In the genomic region with DNA sequence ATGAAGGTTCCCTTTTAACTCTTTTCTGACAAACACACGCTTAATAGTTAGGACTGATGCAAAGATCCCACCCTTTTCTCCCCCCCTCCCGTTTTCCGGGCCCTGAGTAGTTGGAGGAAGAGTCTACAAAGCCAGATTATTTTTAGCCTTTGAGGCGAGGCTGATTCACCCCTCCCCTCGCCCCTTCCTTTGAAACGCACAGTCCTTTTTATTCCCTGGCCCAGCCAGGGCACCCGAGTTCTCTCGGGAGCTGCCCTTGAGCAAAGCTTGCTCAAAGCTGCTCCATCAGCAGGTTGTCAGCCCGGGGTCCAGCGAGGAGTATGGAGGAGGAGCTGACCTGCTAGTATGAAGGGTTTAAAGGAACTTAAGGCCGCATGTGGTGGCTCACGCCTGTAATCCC, we compare ENCODE assay signal across 14 cellular contexts. TPM values are rescaled to one million over a fixed set of nuclear protein-coding genes. Genes with fewer than 3 reads are reported as not detected.
DNase-seq lines count a peak whose midpoint lies in the region; ATAC-seq and TF ChIP-seq lines count a peak whose summit lies in the region.
"Had no signal": no experiment of that assay in that cellular context is flagged by ENCODE, and none has a peak within 500 bp of the region (broad histone marks: within the 10 kb centered on the region; RNA-seq: fewer than 3 reads in every experiment).

No MANE protein-coding gene starts in this region.

- ATAC-seq in left cardiac atrium (peak in 1 of 2 donors; percentile 56), left lobe of liver (peak; percentile 23)

- peak overlapping the region in 5 of 11 experiments; percentile 11 to 35 (median 31); a peak in 6 of 22 replicates for H3K27ac ChIP-seq in BLaER1 treated with 17β-estradiol and CSF1 and Interleukin-3, amounts not matched to agents 10 nM and 100 nM

- H3K9ac ChIP-seq in BLaER1 treated with 17β-estradiol and CSF1 and Interleukin-3, amounts not matched to agents 10 nM and 100 nM = peak overlapping the region in 3 of 11 experiments; percentile 16 to 27 (median 22); a peak in 5 of 22 replicates

- no peak for TF ChIP-seq CTCF in GM10266 (IDR thresholded peaks at IDR 0.05; ENCODE audit: control insufficient read depth, insufficient read depth, low read depth, missing control alignments)

- H3K27me3 ChIP-seq in BLaER1 treated with 17β-estradiol and CSF1 and Interleukin-3, amounts not matched to agents 10 nM and 100 nM = no peaks in the 10 kb centered on the region

- H3K4me1 ChIP-seq in BLaER1 treated with 17β-estradiol and CSF1 and Interleukin-3, amounts not matched to agents 10 nM and 100 nM = peaks cover 16 to 42% (median 20%) of the 10 kb centered on the region in 10 experiments

- peak overlapping the region; percentile 69 to 88 (median 79) for H3K4me2 ChIP-seq in BLaER1 treated with 17β-estradiol and CSF1 and Interleukin-3, amounts not matched to agents 10 nM and 100 nM

- intact Hi-C loops in left cardiac atrium (cut with DNase I) = no loop called here

- peak overlapping the region in 2 of 10 experiments; percentile 4 to 30; a peak in 3 of 20 replicates for H3K4me3 ChIP-seq in BLaER1 treated with 17β-estradiol and CSF1 and Interleukin-3, amounts not matched to agents 10 nM and 100 nM

- H3K36me3 ChIP-seq in BLaER1 treated with 17β-estradiol and CSF1 and Interleukin-3, amounts not matched to agents 10 nM and 100 nM = peaks cover 0 to 13% (median 0%) of the 10 kb centered on the region in 11 experiments; a peak in 2 of 22 replicates

- H4K20me1 ChIP-seq in BLaER1 treated with 17β-estradiol and CSF1 and Interleukin-3, amounts not matched to agents 10 nM and 100 nM = no peaks in the 10 kb centered on the region

- peak; percentile 16 for DNase-seq in HT1080 (ENCODE audit: low read depth)
- peak; percentile 41 for DNase-seq in left cardiac atrium
- DNase-seq in left lobe of liver (ENCODE audit: low spot score) = no peak
- DNase-seq in germinal center (ENCODE audit: low spot score) = no peak
- DNase-seq in NCI-H2029 (lab: John Stamatoyannopoulos, UW) = no peak
- DNase-seq in GM10266 (ENCODE audit: extremely low spot score) = no peak
- DNase-seq: DMS 273 treated with DMSO at 0.1 percent for 48 hours, HCEC 1CT, KG1, NCI-H1417 treated with DMSO at 0.1 percent for 48 hours, NCI-H2081, NCI-H510A, NCI-H774 had no signal

- peaks cover 19 to 35% (median 33%) of the 10 kb centered on the region in 11 experiments for H3K9me3 ChIP-seq in BLaER1 treated with 17β-estradiol and CSF1 and Interleukin-3, amounts not matched to agents 10 nM and 100 nM (replicated peaks in 1 of 11)

RNA-seq across cellular contexts. Expression of gene SPRED2, which starts 47.1 kb away (rescaled TPM):
- 15.4 and 25.8 TPM in 2 replicates for total RNA-seq in HT1080 (2014; rRNA removed; shearing (Covaris generic))
- 36.5 and 43.2 TPM in 2 replicates for polyA plus RNA-seq in HT1080 (2015; cell fraction: cytosol; rRNA removed)
- polyA plus RNA-seq in HT1080 (2015; cell fraction: nucleus; rRNA removed) = 32.4 and 33.7 TPM in 2 replicates
- 10 to 100 TPM; 19.8 to 26.4 TPM for total RNA-seq in left cardiac atrium
- 17.3 TPM for total RNA-seq in left lobe of liver

Comparison
In these comparisons a context has a peak if more than half of its experiments do, and no peak if none do; other contexts are left out.
1. DNase-seq: peak in HT1080 (single experiment) and left cardiac atrium (single experiment); none in left lobe of liver (single experiment), germinal center (single experiment), NCI-H2029 (single experiment) and GM10266 (single experiment).